Comparison of ENCODE assay signal across 12 cellular contexts in the genomic region with DNA sequence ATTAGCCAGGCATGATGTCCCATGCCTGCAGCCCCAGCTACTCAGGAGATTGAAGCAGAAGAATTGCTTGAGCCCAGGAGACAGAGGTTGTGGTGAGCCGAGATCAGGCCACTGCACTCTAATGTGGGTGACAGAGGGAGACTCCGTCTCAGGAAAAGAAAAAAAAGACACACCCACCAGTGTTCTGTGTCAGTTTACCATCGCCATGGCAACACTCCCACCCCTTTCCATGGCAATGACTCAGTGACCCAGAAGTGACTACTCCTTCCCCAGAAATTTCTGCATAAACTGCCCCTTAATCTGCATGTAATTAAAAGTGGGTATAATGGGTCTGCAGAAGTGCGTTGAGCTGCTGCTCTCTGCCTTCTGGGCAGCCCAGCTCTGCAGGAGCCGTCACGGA. TPM values are rescaled to one million over a fixed set of nuclear protein-coding genes. Genes with fewer than 3 reads are reported as not detected.
A peak's percentile ranks its signal among the peaks of the same experiment; 100 is the strongest.
DNase-seq lines count a peak whose midpoint lies in the region; TF ChIP-seq lines count a peak whose summit lies in the region.
"Had no signal": no experiment of that assay in that cellular context is flagged by ENCODE, and none has a peak within 500 bp of the region (broad histone marks: within the 10 kb centered on the region; RNA-seq: fewer than 3 reads in every experiment).

No MANE protein-coding gene starts in this region.

- H3K4me1 Mint-ChIP-seq in type B pancreatic cell (ENCODE audit: unreplicated experiment) (peaks cover 9% of the 10 kb centered on the region), CD14-positive monocyte (peaks cover 13% of the 10 kb centered on the region), H9 (peaks cover 11 to 12% of the 10 kb centered on the region in 2 experiments)

- H3K4me2 ChIP-seq in H9 (ENCODE audit: insufficient read depth, insufficient read length, low read length): no peak overlapping the region

- no peak overlapping the region for H3K27ac ChIP-seq in H9 (ENCODE audit: insufficient read length, low read depth, low read length)
- H3K27ac ChIP-seq: prostate gland had no signal

- H2BK12ac ChIP-seq in H9 (ENCODE audit: insufficient read length, low read depth, low read length): no peak overlapping the region

- peaks cover 3% of the 10 kb centered on the region for H3K27me3 Mint-ChIP-seq in type B pancreatic cell
- H3K27me3 Mint-ChIP-seq in CD14-positive monocyte (ENCODE audit: low read depth in 3 of 3): peaks cover 2 to 9% (median 5%) of the 10 kb centered on the region in 3 donors
- H3K27me3 Mint-ChIP-seq in H9 (ENCODE audit: low read depth): peaks cover 9% of the 10 kb centered on the region
- H3K27me3 Mint-ChIP-seq: CD8-positive, alpha-beta memory T cell had no signal

- no peak overlapping the region for H3K56ac ChIP-seq in H9 (ENCODE audit: insufficient read length, low read depth, low read length)

- H3K23ac ChIP-seq in H9 (ENCODE audit: insufficient read length, low read depth, low read length): no peak overlapping the region

- no peak overlapping the region for H3K9ac ChIP-seq in H9 (ENCODE audit: extremely low read depth, insufficient read length, low read length)

- no peak overlapping the region for H4K5ac ChIP-seq in H9 (ENCODE audit: insufficient read length, low read depth, low read length)

- H2BK20ac ChIP-seq in H9 (ENCODE audit: low read depth, low read length, poor library complexity, severe bottlenecking): no peak overlapping the region

- H3K4me3 Mint-ChIP-seq in type B pancreatic cell: no peak overlapping the region
- no peak overlapping the region for H3K4me3 Mint-ChIP-seq in CD14-positive monocyte
- H3K4me3 Mint-ChIP-seq in H9: no peak overlapping the region

- H3K14ac ChIP-seq in H9 (ENCODE audit: insufficient read depth, low read length): no peak overlapping the region

- H3K9me3 Mint-ChIP-seq in type B pancreatic cell (no peaks in the 10 kb centered on the region), CD14-positive monocyte (no peaks in the 10 kb centered on the region), H9 (no peaks in the 10 kb centered on the region; a peak in 2 of 5 replicates)
- H3K9me3 Mint-ChIP-seq: CD8-positive, alpha-beta memory T cell had no signal

- DNase-seq in AG09319 (ENCODE audit: extremely low read depth, low read depth) (peak; percentile 10), NB4 (ENCODE audit: low read depth) (peak; percentile 39), astrocyte of the hippocampus (ENCODE audit: low read depth, low spot score) (peak; percentile 71), skeletal muscle cell (ENCODE audit: low read depth) (peak; percentile 24), type B pancreatic cell (ENCODE audit: extremely low spot score, unreplicated experiment) (no peak), DMS53 treated with DMSO at 0.1 percent for 48 hours (lab: John Stamatoyannopoulos, UW; ENCODE audit: unreplicated experiment) (no peak), CD14-positive monocyte (ENCODE audit: low spot score) (no peak), H9 (no peak)
- DNase-seq: CD8-positive, alpha-beta memory T cell; cortex of kidney; NCI-H526 treated with DMSO at 0.1 percent for 48 hours had no signal

- peaks cover under 1% of the 10 kb centered on the region; the same call in 1 of the 2 replicates for H3K4me1 ChIP-seq in H9 (ENCODE audit: insufficient read depth, low read length)

- no CpG with 5 or more reads among the region's 6 CpGs for WGBS in H9 (ENCODE audit: extremely low coverage, insufficient read length, low lambda C conversion rate)

- H3K27ac Mint-ChIP-seq in type B pancreatic cell (no peak overlapping the region), CD14-positive monocyte (peak overlapping the region in 1 of 7 donors; percentile 72), H9 (peak overlapping the region in 1 of 3 experiments; percentile 13; a peak in 3 of 7 replicates)

- no peaks in the 10 kb centered on the region for H3K27me3 ChIP-seq in H9 (ENCODE audit: insufficient read depth, low read length)

- intact Hi-C loops in CD14-positive monocyte (cut with micrococcal nuclease): loop anchor here in 1 of 2 donors (5.0 kb wide), 1 partner anchor 114 kb away; a partner anchor contains a TSS

- no peak overlapping the region for H2BK5ac ChIP-seq in H9 (ENCODE audit: insufficient read length, low read length)

- no peak for TF ChIP-seq CTCF in AG09319 (IDR thresholded peaks at IDR 0.05; ENCODE audit: low read depth, low read length)
- TF ChIP-seq CTCF in NB4 (IDR thresholded peaks at IDR 0.05; ENCODE audit: low read depth, low read length): no peak
- no peak for TF ChIP-seq CTCF in type B pancreatic cell (conservative IDR thresholded peaks at IDR 0.05)
- no peak for TF ChIP-seq CTCF in CD14-positive monocyte (IDR thresholded peaks at IDR 0.05)
- TF ChIP-seq CTCF in H9 (conservative IDR thresholded peaks at IDR 0.05): no peak

- no peak overlapping the region for H2AFZ ChIP-seq in H9 (ENCODE audit: low read length)

- H3T11ph ChIP-seq in H9 (ENCODE audit: low read length): no peak overlapping the region

- TF ChIP-seq POLR2A in NB4 (IDR thresholded peaks at IDR 0.05; ENCODE audit: extremely low read depth, insufficient read length): no peak

- H2BK120ac ChIP-seq in H9 (ENCODE audit: low read depth, low read length, poor library complexity, severe bottlenecking): no peak overlapping the region

- no peak overlapping the region for H2BK15ac ChIP-seq in H9 (ENCODE audit: low read depth, low read length)

- peaks cover 11% of the 10 kb centered on the region for H3K23me2 ChIP-seq in H9 (ENCODE audit: insufficient read length, low read depth, low read length, poor library complexity, severe bottlenecking)

- no peak overlapping the region for H2AK5ac ChIP-seq in H9 (ENCODE audit: insufficient read length, low read length)

- H3K79me2 ChIP-seq in H9 (ENCODE audit: insufficient read depth, low read length): peaks cover 5% of the 10 kb centered on the region; the same call in 1 of the 2 replicates

- H3K36me3 Mint-ChIP-seq in type B pancreatic cell (no peaks in the 10 kb centered on the region), CD14-positive monocyte (no peaks in the 10 kb centered on the region), H9 (ENCODE audit: insufficient read depth in 1 of 3, low read depth in 3 of 3) (no peaks in the 10 kb centered on the region; a peak in 1 of 7 replicates)

- no peak overlapping the region for H3K18ac ChIP-seq in H9 (ENCODE audit: insufficient read length, low read depth, low read length)

- no peak overlapping the region for H4K91ac ChIP-seq in H9 (ENCODE audit: insufficient read length, low read depth, low read length)

- H3K79me1 ChIP-seq in H9 (ENCODE audit: insufficient read depth, low read depth, low read length, poor library complexity, severe bottlenecking): no peaks in the 10 kb centered on the region

- no peaks in the 10 kb centered on the region for H4K20me1 ChIP-seq in H9 (ENCODE audit: control insufficient read depth, insufficient read depth, insufficient read length)

- H3K4me3 ChIP-seq in NB4 (ENCODE audit: low read depth, low read length) (no peak overlapping the region), skeletal muscle cell (ENCODE audit: low read depth, low read length) (no peak overlapping the region)
- H3K4me3 ChIP-seq: prostate gland had no signal

- H4K8ac ChIP-seq in H9 (replicated peaks; ENCODE audit: insufficient read length, low read depth, low read length): no peak overlapping the region

- no peak overlapping the region for H3K4ac ChIP-seq in H9 (ENCODE audit: low read depth, low read length)

- no peaks in the 10 kb centered on the region for H3K9me3 ChIP-seq in H9 (ENCODE audit: control insufficient read depth, low read depth, low read length)
- H3K9me3 ChIP-seq: prostate gland had no signal

RNA-seq across cellular contexts. Expression of a gene that starts 4.0 kb away (rescaled TPM):
- total RNA-seq in type B pancreatic cell (ENCODE audit: low replicate concordance): 56.5 and 70.2 TPM in 2 replicates
- 1 to 10 TPM; 5.5 to 6.8 TPM for polyA plus RNA-seq in CD14-positive monocyte
- 69.7 and 78.2 TPM in 2 replicates for total RNA-seq in H9 (2021)

Comparison
In these comparisons a context has a peak if more than half of its experiments do, and no peak if none do; other contexts are left out.
1. DNase-seq: peak in AG09319 (single experiment), NB4 (single experiment), astrocyte of the hippocampus (single experiment) and skeletal muscle cell (single experiment); none in type B pancreatic cell (single experiment), DMS53 treated with DMSO at 0.1 percent for 48 hours (single experiment), CD14-positive monocyte (single experiment) and H9 (single experiment).